Comparison of ENCODE assay signal across 8 cellular contexts in genomic region chr11:76782526-76783293, GRCh38. TPM values are rescaled to one million over a fixed set of nuclear protein-coding genes. Genes with fewer than 3 reads are reported as not detected.
DNase-seq lines count a peak whose midpoint lies in the region; ATAC-seq and TF ChIP-seq lines count a peak whose summit lies in the region.

No MANE protein-coding gene starts in this region.

- 1 to 3% methylated on average over 16 to 35 of the region's 38 CpGs for WGBS in mesodermal cell (ENCODE audit: insufficient coverage in 2 of 2), 2 experiments

- peak overlapping the region; percentile 66 for H3K4me3 Mint-ChIP-seq in activated CD4-positive, alpha-beta memory T cell treated with anti-CD3 and anti-CD28 coated beads for 36 hours
- peak overlapping the region; percentile 75 to 85 for H3K4me3 Mint-ChIP-seq in stimulated activated naive B cell treated with anti-CD40 and anti-IgM and Interleukin-4, amounts not matched to agents 10 μg/mL and 1 μg/mL and 100 μg/mL, for 72 hours

- H3K36me3 Mint-ChIP-seq in activated CD4-positive, alpha-beta memory T cell treated with anti-CD3 and anti-CD28 coated beads for 36 hours = no peaks in the 10 kb centered on the region
- peaks cover 0 to 6% of the 10 kb centered on the region in 2 donors for H3K36me3 Mint-ChIP-seq in stimulated activated naive B cell treated with anti-CD40 and anti-IgM and Interleukin-4, amounts not matched to agents 10 μg/mL and 1 μg/mL and 100 μg/mL, for 72 hours

- peak overlapping the region; percentile 78 to 93 (median 86) for H3K4me3 ChIP-seq in BLaER1 treated with 17β-estradiol and CSF1 and Interleukin-3, amounts not matched to agents 10 nM and 100 nM
- H3K4me3 ChIP-seq in epithelial cell of proximal tubule (ENCODE audit: low read depth, low read length) (peak overlapping the region; percentile 92), mesodermal cell (ENCODE audit: extremely low read depth, insufficient read depth, low read length, poor library complexity, severe bottlenecking) (peak overlapping the region; percentile 79)

- H3K36me3 ChIP-seq in BLaER1 treated with 17β-estradiol and CSF1 and Interleukin-3, amounts not matched to agents 10 nM and 100 nM = peaks cover 0 to 5% (median 0%) of the 10 kb centered on the region in 11 experiments; a peak in 1 of 22 replicates
- peaks cover 22% of the 10 kb centered on the region for H3K36me3 ChIP-seq in mesodermal cell (ENCODE audit: control insufficient read depth, insufficient read depth, low read length)

- peak overlapping the region; percentile 93 to 100 (median 99) for H3K4me2 ChIP-seq in BLaER1 treated with 17β-estradiol and CSF1 and Interleukin-3, amounts not matched to agents 10 nM and 100 nM

- no peak for TF ChIP-seq CTCF in epithelial cell of proximal tubule (conservative IDR thresholded peaks at IDR 0.05; ENCODE audit: low read depth, low read length)

- peaks cover 2 to 10% (median 5%) of the 10 kb centered on the region in 11 experiments; a peak in 20 of 22 replicates for H3K9me3 ChIP-seq in BLaER1 treated with 17β-estradiol and CSF1 and Interleukin-3, amounts not matched to agents 10 nM and 100 nM (replicated peaks in 1 of 11)
- H3K9me3 ChIP-seq in mesodermal cell (ENCODE audit: control insufficient read depth, low read length) = peaks cover 12% of the 10 kb centered on the region

- H3K27me3 Mint-ChIP-seq in activated CD4-positive, alpha-beta memory T cell treated with anti-CD3 and anti-CD28 coated beads for 36 hours = peaks cover 52% of the 10 kb centered on the region
- peaks cover 57 to 73% of the 10 kb centered on the region in 2 donors for H3K27me3 Mint-ChIP-seq in stimulated activated naive B cell treated with anti-CD40 and anti-IgM and Interleukin-4, amounts not matched to agents 10 μg/mL and 1 μg/mL and 100 μg/mL, for 72 hours

- peak; percentile 80 to 82 for ATAC-seq in stimulated activated naive B cell treated with anti-CD40 and anti-IgM and Interleukin-4, amounts not matched to agents 10 μg/mL and 1 μg/mL and 100 μg/mL, for 72 hours (replicated peaks)
- no peak for ATAC-seq in GM18519 (IDR thresholded peaks at IDR 0.05; ENCODE audit: low FRiP score, unreplicated experiment)

- peaks cover 5% of the 10 kb centered on the region for H3K9me3 Mint-ChIP-seq in activated CD4-positive, alpha-beta memory T cell treated with anti-CD3 and anti-CD28 coated beads for 36 hours
- H3K9me3 Mint-ChIP-seq in stimulated activated naive B cell treated with anti-CD40 and anti-IgM and Interleukin-4, amounts not matched to agents 10 μg/mL and 1 μg/mL and 100 μg/mL, for 72 hours = peaks cover 5 to 8% of the 10 kb centered on the region in 2 donors

- peak overlapping the region; percentile 85 for H3K27ac Mint-ChIP-seq in activated CD4-positive, alpha-beta memory T cell treated with anti-CD3 and anti-CD28 coated beads for 36 hours
- H3K27ac Mint-ChIP-seq in stimulated activated naive B cell treated with anti-CD40 and anti-IgM and Interleukin-4, amounts not matched to agents 10 μg/mL and 1 μg/mL and 100 μg/mL, for 72 hours = peak overlapping the region; percentile 15

- intact Hi-C loops in activated CD4-positive, alpha-beta memory T cell treated with anti-CD3 and anti-CD28 coated beads for 36 hours (cut with micrococcal nuclease) = no loop called here

- H3K27ac ChIP-seq in BLaER1 treated with 17β-estradiol and CSF1 and Interleukin-3, amounts not matched to agents 10 nM and 100 nM = peak overlapping the region; percentile 74 to 96 (median 93)
- peak overlapping the region; percentile 96 for H3K27ac ChIP-seq in mesodermal cell (ENCODE audit: low read depth, low read length, severe bottlenecking)

- DNase-seq in H4 (ENCODE audit: low spot score) = peak; percentile 93
- DNase-seq in NCI-H2196 (lab: John Stamatoyannopoulos, UW; ENCODE audit: unreplicated experiment) = peak; percentile 90
- DNase-seq in activated CD4-positive, alpha-beta memory T cell treated with anti-CD3 and anti-CD28 coated beads for 36 hours = peak; percentile 81
- no peak for DNase-seq in epithelial cell of proximal tubule (ENCODE audit: low read depth)
- DNase-seq in stimulated activated naive B cell treated with anti-CD40 and anti-IgM and Interleukin-4, amounts not matched to agents 10 μg/mL and 1 μg/mL and 100 μg/mL, for 72 hours = peak; percentile 42

- H3K27me3 ChIP-seq in BLaER1 treated with 17β-estradiol and CSF1 and Interleukin-3, amounts not matched to agents 10 nM and 100 nM = no peaks in the 10 kb centered on the region

- peaks cover 26 to 62% (median 52%) of the 10 kb centered on the region in 10 experiments for H3K4me1 ChIP-seq in BLaER1 treated with 17β-estradiol and CSF1 and Interleukin-3, amounts not matched to agents 10 nM and 100 nM
- peaks cover 24% of the 10 kb centered on the region for H3K4me1 ChIP-seq in mesodermal cell (ENCODE audit: control insufficient read depth, insufficient read depth, low read length, poor library complexity, severe bottlenecking)

- H3K4me1 Mint-ChIP-seq in activated CD4-positive, alpha-beta memory T cell treated with anti-CD3 and anti-CD28 coated beads for 36 hours (ENCODE audit: low read depth) = peaks cover 17% of the 10 kb centered on the region
- H3K4me1 Mint-ChIP-seq in stimulated activated naive B cell treated with anti-CD40 and anti-IgM and Interleukin-4, amounts not matched to agents 10 μg/mL and 1 μg/mL and 100 μg/mL, for 72 hours = peaks cover 9 to 10% of the 10 kb centered on the region in 2 donors

- H4K20me1 ChIP-seq in BLaER1 treated with 17β-estradiol and CSF1 and Interleukin-3, amounts not matched to agents 10 nM and 100 nM = peaks cover 15 to 39% (median 38%) of the 10 kb centered on the region in 11 experiments; a peak in 21 of 22 replicates

- H3K9ac ChIP-seq in BLaER1 treated with 17β-estradiol and CSF1 and Interleukin-3, amounts not matched to agents 10 nM and 100 nM = peak overlapping the region; percentile 86 to 97 (median 93)

- POLR2A ChIA-PET in activated CD4-positive, alpha-beta memory T cell treated with anti-CD3 and anti-CD28 coated beads for 36 hours (lab: Charles Lee) = no interaction called here

- CTCF ChIA-PET in activated CD4-positive, alpha-beta memory T cell treated with anti-CD3 and anti-CD28 coated beads for 36 hours (lab: Charles Lee) = interaction anchor here (2.5 kb wide), 1 partner anchor 61 kb away, joined by 15 read pairs; no protein-coding TSS in a partner anchor

RNA-seq across cellular contexts. Expression of gene TSKU, which starts 0.4 kb away (rescaled TPM):
- 64.5 and 67.1 TPM in 2 replicates for total RNA-seq in H4 (2014; rRNA removed; shearing (Covaris generic))
- total RNA-seq in activated CD4-positive, alpha-beta memory T cell treated with anti-CD3 and anti-CD28 coated beads for 36 hours = 1 to 10 TPM; 3.8 to 3.9 TPM
- total RNA-seq in epithelial cell of proximal tubule = 18.3 and 23.4 TPM in 2 replicates
- 33.1 TPM for polyA plus RNA-seq in mesodermal cell (2013, experiment 1 of 2)
- 33.0 TPM for polyA plus RNA-seq in mesodermal cell (2013, experiment 2 of 2)
